Comparison of ENCODE assay signal across 8 cellular contexts in genomic region chr20:50146732-50147662, GRCh38. TPM values are rescaled to one million over a fixed set of nuclear protein-coding genes. Genes with fewer than 3 reads are reported as not detected.
A peak's percentile ranks its signal among the peaks of the same experiment; 100 is the strongest.
DNase-seq lines count a peak whose midpoint lies in the region; ATAC-seq and TF ChIP-seq lines count a peak whose summit lies in the region.

No MANE protein-coding gene starts in this region.

- intact Hi-C loops in left colon (cut with DNase I, micrococcal nuclease) = no loop called here

- TF ChIP-seq CTCF in GM10248 (IDR thresholded peaks at IDR 0.05; ENCODE audit: control extremely low read depth, extremely low read depth, low read depth, missing control alignments) = no peak

- ATAC-seq in HG02938 (IDR thresholded peaks at IDR 0.05; ENCODE audit: unreplicated experiment) = peak; percentile 59
- peak; percentile 65 for ATAC-seq in left colon

- DNase-seq in GM10248 (ENCODE audit: extremely low spot score) (peak; percentile 76), SW480 (ENCODE audit: low spot score) (peak; percentile 83), left colon (peak; percentile 63 to 71), kidney glomerular epithelial cell (lab: John Stamatoyannopoulos, UW) (no peak), T1000 (lab: John Stamatoyannopoulos, UW) (no peak)
- peak; percentile 47 for DNase-seq in activated naive CD8-positive, alpha-beta T cell treated with anti-CD3 and anti-CD28 coated beads, Interleukin-2, amount 50 U/mL, for 16 hours (ENCODE audit: low read depth, low spot score)
- DNase-seq in stimulated activated CD4-positive, alpha-beta T cell treated with anti-CD3 and anti-CD28 coated beads, TNF-alpha, amount 100 ng/mL, for 48 hours (ENCODE audit: low read depth in 3 of 3) = peak in 2 of 3 donors; percentile 62 to 64

- CTCF ChIA-PET in GM10248 (lab: Yijun Ruan, JAX) = interaction anchor here (0.7 to 1.7 kb wide), 6 partner anchors 11 to 182 kb away, joined by 3 to 4 read pairs (median 3); no protein-coding TSS in a partner anchor

- POLR2A ChIA-PET in GM10248 (lab: Yijun Ruan, JAX) = no interaction called here

RNA-seq across cellular contexts. Expression of gene PEDS1, which starts 6.5 kb away (rescaled TPM):
- total RNA-seq in left colon = 10 to 100 TPM; 21.4 to 29.6 TPM

RNA-seq across cellular contexts. Expression of gene UBE2V1, which starts 34.0 kb away (rescaled TPM):
- total RNA-seq in left colon = 100 to 1,000 TPM in 1 of 2 donors, 10 to 100 TPM in 1; 70.8 to 106 TPM

RNA-seq across cellular contexts. Expression of gene CEBPB, which starts 43.6 kb away (rescaled TPM):
- 10 to 100 TPM; 30.2 to 42.7 TPM for total RNA-seq in left colon

Comparison
In these comparisons a context has a peak if more than half of its experiments do, and no peak if none do; other contexts are left out.
1. DNase-seq: peak in GM10248 (single experiment), SW480 (single experiment), activated naive CD8-positive, alpha-beta T cell treated with anti-CD3 and anti-CD28 coated beads, Interleukin-2, amount 50 U/mL, for 16 hours (single experiment), left colon (2 of 2) and stimulated activated CD4-positive, alpha-beta T cell treated with anti-CD3 and anti-CD28 coated beads, TNF-alpha, amount 100 ng/mL, for 48 hours (2 of 3); none in kidney glomerular epithelial cell (single experiment) and T1000 (single experiment).